Comparison of ENCODE assay signal across 14 cellular contexts in the genomic region with DNA sequence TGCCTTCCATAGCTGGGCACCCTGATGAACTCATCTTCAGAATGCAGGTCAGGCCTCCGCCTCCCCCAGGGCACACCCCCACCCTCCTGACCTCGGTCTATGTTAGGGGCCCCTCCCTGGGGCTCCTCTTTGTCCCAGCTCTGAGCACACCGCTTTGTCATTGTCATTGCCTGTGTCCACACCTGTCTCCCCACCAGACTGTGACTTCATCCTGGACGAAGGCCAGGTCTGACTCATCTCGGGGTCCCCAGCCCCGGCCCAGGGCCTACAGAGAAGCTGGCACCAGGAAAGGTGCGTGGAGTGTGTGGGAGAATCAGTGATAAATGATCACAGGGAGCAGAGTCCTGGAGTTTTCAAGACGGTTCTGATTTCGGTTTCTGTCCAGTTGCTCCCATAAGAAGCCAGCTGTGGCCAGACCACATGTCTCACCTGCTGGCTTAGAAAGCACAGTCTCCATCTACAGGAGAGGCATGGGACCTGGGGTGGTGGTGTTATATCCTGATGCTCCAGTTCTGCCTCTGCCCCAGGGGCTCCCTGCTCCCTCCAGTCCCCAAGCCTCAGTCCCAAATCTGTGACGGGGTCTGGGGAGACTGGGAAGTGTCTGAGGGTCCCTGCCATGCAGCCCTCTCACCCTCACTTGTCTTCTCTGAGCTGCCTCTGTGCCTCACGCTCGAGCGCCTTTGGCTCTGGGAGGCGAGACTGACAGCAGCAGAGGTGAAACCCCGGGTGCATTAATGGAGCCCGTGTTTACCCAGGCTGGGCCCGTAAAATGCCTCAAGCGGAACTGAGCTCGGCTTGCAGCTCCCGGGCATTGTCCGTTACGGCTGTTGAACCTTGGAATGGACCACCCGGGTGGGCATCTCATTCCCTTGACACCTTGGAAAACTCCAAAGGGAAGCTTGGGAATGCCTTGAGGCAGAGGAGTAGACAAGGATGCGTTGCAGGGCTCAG.
DNase-seq lines count a peak whose midpoint lies in the region; ATAC-seq and TF ChIP-seq lines count a peak whose summit lies in the region.
"Had no signal": no experiment of that assay in that cellular context is flagged by ENCODE, and none has a peak within 500 bp of the region (broad histone marks: within the 10 kb centered on the region; RNA-seq: fewer than 3 reads in every experiment).

No MANE protein-coding gene starts in this region.

- DNase-seq in COR-L47 (lab: John Stamatoyannopoulos, UW) (peak; percentile 77), NCI-H774 (lab: John Stamatoyannopoulos, UW) (peak; percentile 64), kidney tubule cell (ENCODE audit: low spot score) (peak; percentile 89), WERI-Rb-1 (no peak), cerebellum (ENCODE audit: low spot score) (no peak), HUDEP-2 (lab: John Stamatoyannopoulos, UW; ENCODE audit: unreplicated experiment in 76 of 76) (no peak)
- DNase-seq: activated CD4-positive, alpha-beta T cell treated with anti-CD3 and anti-CD28 coated beads, Interleukin-2, amount 50 U/mL, for 1 hour; activated effector memory CD4-positive, alpha-beta T cell treated with anti-CD3 and anti-CD28 coated beads, Interleukin-2, amount 50 U/mL, for 16 hours; C1 segment of cervical spinal cord; mesenchymal stem cell; stimulated activated naive B cell treated with anti-CD40 and anti-IgM and Interleukin-4, amounts not matched to agents 10 μg/mL and 1 μg/mL and 100 μg/mL, for 72 hours; SW 1271 had no signal

- no peaks in the 10 kb centered on the region for H3K9me3 ChIP-seq in WERI-Rb-1 (ENCODE audit: severe bottlenecking)

- no peak overlapping the region for H3K4me3 ChIP-seq in WERI-Rb-1 (ENCODE audit: low read depth, low read length)

- no peaks in the 10 kb centered on the region for H3K27me3 ChIP-seq in WERI-Rb-1 (ENCODE audit: insufficient read depth, low read depth, severe bottlenecking)

- H3K36me3 ChIP-seq in WERI-Rb-1, result no peaks in the 10 kb centered on the region

- TF ChIP-seq CTCF in WERI-Rb-1 (IDR thresholded peaks at IDR 0.05; ENCODE audit: low read depth, low read length), result no peak

- ATAC-seq in GM19351 (IDR thresholded peaks at IDR 0.05; ENCODE audit: unreplicated experiment) (peak; percentile 50), GM21825 (IDR thresholded peaks at IDR 0.05; ENCODE audit: unreplicated experiment) (no peak)

- no peak overlapping the region for H3K27ac ChIP-seq in WERI-Rb-1

Comparison
In these comparisons a context has a peak if more than half of its experiments do, and no peak if none do; other contexts are left out.
1. DNase-seq: peak in COR-L47 (single experiment), NCI-H774 (single experiment) and kidney tubule cell (single experiment); none in WERI-Rb-1 (single experiment), cerebellum (single experiment) and HUDEP-2 (0 of 76).